18 cellular contexts compared by ENCODE assay signal in the genomic region with DNA sequence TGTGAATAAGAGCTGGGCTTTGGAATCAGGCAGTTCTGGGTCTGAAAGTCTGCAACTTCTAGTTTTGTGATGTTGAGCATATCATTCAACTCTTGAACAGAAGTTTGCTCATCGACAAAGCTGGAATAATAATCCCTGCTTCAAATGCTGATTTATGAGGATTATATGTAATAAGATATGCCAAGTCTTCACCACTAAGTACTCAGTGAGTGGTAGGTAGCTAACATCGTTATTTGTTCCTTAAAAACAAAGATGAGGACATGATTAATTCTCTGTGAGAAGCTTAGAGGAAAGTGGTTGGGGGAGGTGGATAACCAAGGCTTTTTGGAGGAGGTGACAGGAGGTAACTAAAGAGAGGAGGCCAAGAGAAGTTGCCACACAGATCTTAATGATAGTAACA.
DNase-seq lines count a peak whose midpoint lies in the region; ATAC-seq, FAIRE-seq and TF ChIP-seq lines count a peak whose summit lies in the region.
"Had no signal": no experiment of that assay in that cellular context is flagged by ENCODE, and none has a peak within 500 bp of the region (broad histone marks: within the 10 kb centered on the region; RNA-seq: fewer than 3 reads in every experiment).

No MANE protein-coding gene starts in this region.

- no CpG with 5 or more reads among the region's 2 CpGs for WGBS in IMR-90 (ENCODE audit: extremely low coverage in 2 of 2, insufficient read length in 1 of 2), 2 experiments

- H2AK9ac ChIP-seq in IMR-90 (replicated peaks; ENCODE audit: low read depth, low read length, poor library complexity): no peak overlapping the region

- TF ChIP-seq RAD21 in IMR-90 (IDR thresholded peaks at IDR 0.05; ENCODE audit: low read length): no peak

- H3K36me3 ChIP-seq in IMR-90 (ENCODE audit: control insufficient read depth, insufficient read depth, low read length) (no peaks in the 10 kb centered on the region), astrocyte (ENCODE audit: insufficient read depth, low read length) (no peaks in the 10 kb centered on the region), stomach smooth muscle (ENCODE audit: control insufficient read depth in 2 of 2, insufficient read depth in 2 of 2, low read length in 2 of 2) (no peaks in the 10 kb centered on the region), gastrocnemius medialis (no peaks in the 10 kb centered on the region)
- H3K36me3 ChIP-seq: SJSA1 had no signal

- intact Hi-C loops in IMR-90 (cut with micrococcal nuclease) (no loop called here), gastrocnemius medialis (cut with DNase I; ENCODE audit: low total_unique reads) (no loop called here)

- H3K9me3 ChIP-seq in IMR-90 (ENCODE audit: control insufficient read depth, insufficient read depth, low read length): no peaks in the 10 kb centered on the region
- H3K9me3 ChIP-seq in astrocyte (ENCODE audit: insufficient read depth, low read depth, low read length): no peaks in the 10 kb centered on the region
- H3K9me3 ChIP-seq in stomach smooth muscle (ENCODE audit: control insufficient read depth in 2 of 2, low read length in 2 of 2): no peaks in the 10 kb centered on the region
- no peaks in the 10 kb centered on the region for H3K9me3 ChIP-seq in gastrocnemius medialis
- H3K9me3 ChIP-seq: SJSA1 had no signal

- no peak overlapping the region for H3K23ac ChIP-seq in IMR-90 (ENCODE audit: low read depth, low read length)

- TF ChIP-seq CTCF in IMR-90 (conservative IDR thresholded peaks at IDR 0.05; ENCODE audit: low read depth, low read length) (no peak), astrocyte (IDR thresholded peaks at IDR 0.05; ENCODE audit: insufficient read depth, low read depth, low read length) (no peak), gastrocnemius medialis (IDR thresholded peaks at IDR 0.05 in 4 of 5, conservative IDR thresholded peaks at IDR 0.05 in 1 of 5) (no peak)

- H3K4me3 ChIP-seq in IMR-90 (ENCODE audit: insufficient read depth, low read depth, low read length) (no peak overlapping the region), astrocyte (ENCODE audit: insufficient read depth, low read depth, low read length) (no peak overlapping the region), stomach smooth muscle (ENCODE audit: low read length in 2 of 2) (no peak overlapping the region), gastrocnemius medialis (no peak overlapping the region)
- H3K4me3 ChIP-seq: SJSA1 had no signal

- no peak for FAIRE-seq in astrocyte (lab: Jason Lieb, UNC)

- no peak overlapping the region for H3K18ac ChIP-seq in IMR-90 (ENCODE audit: low read depth, low read length)

- dilution Hi-C loops in IMR-90 (cut with HindIII; ENCODE audit: low sequenced_read_pairs, unreplicated experiment): no loop called here

- no peak overlapping the region for H2AFZ ChIP-seq in IMR-90 (replicated peaks; ENCODE audit: low read length, poor library complexity)
- H2AFZ ChIP-seq in astrocyte (ENCODE audit: low read depth, low read length): no peak overlapping the region

- DNase-seq in IMR-90 (no peak), NCI-H524 (lab: John Stamatoyannopoulos, UW) (peak; percentile 86 to 94), astrocyte (ENCODE audit: low read depth) (no peak), gastrocnemius medialis (no peak), inferior parietal cortex (ENCODE audit: extremely low spot score) (no peak)
- DNase-seq: DMS 273 treated with DMSO at 0.1 percent for 48 hours, DND-41, HFFc6, NCI-H1105 treated with DMSO at 0.1 percent for 48 hours, NCI-H1694, NCI-H2107, NCI-H526, SW 1271, T-helper 2 cell had no signal

- no peak overlapping the region for H4K91ac ChIP-seq in IMR-90 (ENCODE audit: insufficient read depth, low read depth, low read length)

- peaks cover 0 to 4% of the 10 kb centered on the region in 2 experiments; a peak in 1 of 4 replicates for H3K79me1 ChIP-seq in IMR-90 (ENCODE audit: low read depth in 1 of 2, low read length in 2 of 2)

- no peaks in the 10 kb centered on the region for H3K79me2 ChIP-seq in astrocyte (ENCODE audit: insufficient read depth, low read length)

- TF ChIP-seq POLR2A in IMR-90 (IDR thresholded peaks at IDR 0.05; ENCODE audit: low read depth, low read length): no peak
- TF ChIP-seq POLR2A in gastrocnemius medialis (IDR thresholded peaks at IDR 0.05): no peak

- H3K27me3 ChIP-seq in IMR-90 (ENCODE audit: control insufficient read depth, insufficient read depth, low read length) (no peaks in the 10 kb centered on the region), astrocyte (ENCODE audit: insufficient read depth, low read length) (no peaks in the 10 kb centered on the region), stomach smooth muscle (ENCODE audit: control insufficient read depth in 1 of 2, insufficient read depth in 2 of 2, low read length in 2 of 2) (no peaks in the 10 kb centered on the region), gastrocnemius medialis (no peaks in the 10 kb centered on the region)
- H3K27me3 ChIP-seq: SJSA1 had no signal

- no peak overlapping the region for H3K27ac Mint-ChIP-seq in astrocyte (ENCODE audit: unreplicated experiment)
- H3K27ac Mint-ChIP-seq: B cell, HFFc6 had no signal

- no peak overlapping the region for H3K4me3 Mint-ChIP-seq in astrocyte (ENCODE audit: unreplicated experiment)
- H3K4me3 Mint-ChIP-seq: B cell, HFFc6 had no signal

- peak overlapping the region; percentile 2; the same call in 1 of the 3 replicates for H2BK15ac ChIP-seq in IMR-90 (ENCODE audit: low read depth, low read length)

- H3K9me3 Mint-ChIP-seq in astrocyte (ENCODE audit: unreplicated experiment): peaks cover 2% of the 10 kb centered on the region
- H3K9me3 Mint-ChIP-seq: HFFc6 had no signal

- in situ Hi-C loops in IMR-90 (cut with MboI; ENCODE audit: low sequenced_read_pairs): no loop called here
- in situ Hi-C loops in gastrocnemius medialis (cut with MboI; ENCODE audit: low sequenced_read_pairs in 4 of 4): no loop called here

- H3K4me1 ChIP-seq in IMR-90 (ENCODE audit: control insufficient read depth, insufficient read depth, low read length) (peaks cover 7% of the 10 kb centered on the region), astrocyte (ENCODE audit: insufficient read depth, low read length) (peaks cover 41% of the 10 kb centered on the region), stomach smooth muscle (ENCODE audit: control insufficient read depth, insufficient read depth, low read length) (peaks cover 29% of the 10 kb centered on the region), gastrocnemius medialis (peaks cover 27% of the 10 kb centered on the region in 2 donors)

- H4K20me1 ChIP-seq in IMR-90 (ENCODE audit: insufficient read depth, low read length) (no peaks in the 10 kb centered on the region), astrocyte (ENCODE audit: insufficient read depth, low read length) (no peaks in the 10 kb centered on the region)

- peaks cover 11% of the 10 kb centered on the region for H3K9me1 ChIP-seq in IMR-90 (ENCODE audit: insufficient read depth, low read length)

- H3K56ac ChIP-seq in IMR-90 (ENCODE audit: extremely low read depth, insufficient read depth, low read length): no peak overlapping the region

- no peak overlapping the region for H2BK5ac ChIP-seq in IMR-90 (ENCODE audit: low read depth, low read length, poor library complexity, severe bottlenecking)

- peak overlapping the region; percentile 25; the same call in 1 of the 2 replicates for H2AK5ac ChIP-seq in IMR-90 (ENCODE audit: low read depth, low read length)

- H2BK20ac ChIP-seq in IMR-90 (ENCODE audit: low read depth, low read length): no peak overlapping the region

- peaks cover 6% of the 10 kb centered on the region for H3K36me3 Mint-ChIP-seq in astrocyte (ENCODE audit: low read depth, unreplicated experiment)

- H4K8ac ChIP-seq in IMR-90 (ENCODE audit: low read depth in 2 of 2, low read length in 2 of 2): no peak overlapping the region

- H3K4me2 ChIP-seq in IMR-90 (ENCODE audit: low read depth, low read length): no peak overlapping the region
- H3K4me2 ChIP-seq in astrocyte (ENCODE audit: low read length): peak overlapping the region; percentile 12

- BruUV-seq in IMR-90 (replicated peaks; lab: Mats Ljungman, UMichigan): no TSS peak

- ATAC-seq in IMR-90 (ENCODE audit: low read depth): no peak
- ATAC-seq in gastrocnemius medialis: no peak
- ATAC-seq in HG03439 (IDR thresholded peaks at IDR 0.05; ENCODE audit: unreplicated experiment): no peak

- H3K4ac ChIP-seq in IMR-90 (ENCODE audit: low read depth, low read length): no peak overlapping the region

- H3K27me3 Mint-ChIP-seq in astrocyte (ENCODE audit: low read depth, unreplicated experiment): no peaks in the 10 kb centered on the region

- CTCF ChIA-PET in IMR-90 (lab: Yijun Ruan, JAX): interaction anchor here (0.6 kb wide), 1 partner anchor 47 kb away, joined by 7 read pairs; no protein-coding TSS in a partner anchor

- no peak overlapping the region for H2BK120ac ChIP-seq in IMR-90 (ENCODE audit: low read depth, low read length)

- H3K9ac ChIP-seq in IMR-90 (ENCODE audit: low read depth, low read length): no peak overlapping the region
- H3K9ac ChIP-seq in astrocyte (ENCODE audit: low read length): peak overlapping the region; percentile 13
- H3K9ac ChIP-seq in stomach smooth muscle (ENCODE audit: low read length in 2 of 2): no peak overlapping the region

- POLR2A ChIA-PET in IMR-90 (lab: Charles Lee; ENCODE audit: unreplicated experiment): no interaction called here

- no peak overlapping the region for H3K14ac ChIP-seq in IMR-90 (replicated peaks; ENCODE audit: low read depth, low read length)

- no peak overlapping the region for H4K5ac ChIP-seq in IMR-90 (ENCODE audit: low read depth, low read length)

- H3K27ac ChIP-seq in IMR-90 (ENCODE audit: insufficient read depth, low read length): no peak overlapping the region
- peak overlapping the region; percentile 33 for H3K27ac ChIP-seq in astrocyte (ENCODE audit: low read depth, low read length)
- peak overlapping the region; percentile 24 for H3K27ac ChIP-seq in stomach smooth muscle (ENCODE audit: low read length)
- H3K27ac ChIP-seq in gastrocnemius medialis: no peak overlapping the region
- H3K27ac ChIP-seq: SJSA1 had no signal

- peaks cover 31% of the 10 kb centered on the region for H3K4me1 Mint-ChIP-seq in astrocyte (ENCODE audit: low read depth, unreplicated experiment)
- H3K4me1 Mint-ChIP-seq: B cell had no signal

TF ChIP-seq in IMR-90, 13 proteins besides CTCF, POLR2A, EP300 and RAD21 (continues in another document):
- TF ChIP-seq CEBPB (IDR thresholded peaks at IDR 0.05; ENCODE audit: low read depth, low read length) (no peak), MAFK (IDR thresholded peaks at IDR 0.05; ENCODE audit: low read depth, low read length) (no peak), NFE2L2 (IDR thresholded peaks at IDR 0.05; ENCODE audit: low read depth, low read length) (no peak), FOS (IDR thresholded peaks at IDR 0.05; ENCODE audit: low read depth, low read length) (no peak), MAZ (IDR thresholded peaks at IDR 0.05; ENCODE audit: borderline replicate concordance, low read depth, low read length) (no peak)
- TF ChIP-seq, protein P1, sequence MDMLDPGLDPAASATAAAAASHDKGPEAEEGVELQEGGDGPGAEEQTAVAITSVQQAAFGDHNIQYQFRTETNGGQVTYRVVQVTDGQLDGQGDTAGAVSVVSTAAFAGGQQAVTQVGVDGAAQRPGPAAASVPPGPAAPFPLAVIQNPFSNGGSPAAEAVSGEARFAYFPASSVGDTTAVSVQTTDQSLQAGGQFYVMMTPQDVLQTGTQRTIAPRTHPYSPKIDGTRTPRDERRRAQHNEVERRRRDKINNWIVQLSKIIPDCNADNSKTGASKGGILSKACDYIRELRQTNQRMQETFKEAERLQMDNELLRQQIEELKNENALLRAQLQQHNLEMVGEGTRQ (IDR thresholded peaks at IDR 0.05; ENCODE audit: low read depth, low read length): no peak

Comparison
In these comparisons a context has a peak if more than half of its experiments do, and no peak if none do; other contexts are left out.
1. DNase-seq: peak in NCI-H524 (2 of 2); none in IMR-90 (single experiment), astrocyte (single experiment), gastrocnemius medialis (0 of 2) and inferior parietal cortex (single experiment).
2. H3K27ac ChIP-seq: peak in astrocyte (single experiment) and stomach smooth muscle (single experiment); none in IMR-90 (single experiment) and gastrocnemius medialis (0 of 4).